Comparison of ENCODE assay signal across 12 cellular contexts in genomic region chr7:128053023-128053422, GRCh38. TPM values are rescaled to one million over a fixed set of nuclear protein-coding genes. Genes with fewer than 3 reads are reported as not detected.
A peak's percentile ranks its signal among the peaks of the same experiment; 100 is the strongest.
DNase-seq lines count a peak whose midpoint lies in the region; ATAC-seq, FAIRE-seq and TF ChIP-seq lines count a peak whose summit lies in the region.
"Had no signal": no experiment of that assay in that cellular context is flagged by ENCODE, and none has a peak within 500 bp of the region (broad histone marks: within the 10 kb centered on the region; RNA-seq: fewer than 3 reads in every experiment).

No MANE protein-coding gene starts in this region.

- H3K4me2 ChIP-seq in PC-3 (ENCODE audit: low read length) (no peak overlapping the region), HepG2 (ENCODE audit: low read depth, low read length) (no peak overlapping the region), mammary epithelial cell (ENCODE audit: insufficient read depth, low read depth, low read length) (no peak overlapping the region)

- no peaks in the 10 kb centered on the region for H3K79me2 ChIP-seq in PC-3 (ENCODE audit: low read length)
- no peaks in the 10 kb centered on the region for H3K79me2 ChIP-seq in HepG2 (ENCODE audit: insufficient read depth, low read length)
- no peaks in the 10 kb centered on the region for H3K79me2 ChIP-seq in mammary epithelial cell (ENCODE audit: insufficient read depth, low read length)

- dilution Hi-C loops in mammary epithelial cell (cut with HindIII; ENCODE audit: low sequenced_read_pairs), result no loop called here

- POLR2A ChIA-PET in PC-3 (lab: Charles Lee; ENCODE audit: unreplicated experiment) (no interaction called here), HepG2 (lab: Yijun Ruan, JAX) (no interaction called here)

- no peaks in the 10 kb centered on the region for H3K9me2 ChIP-seq in PC-3 (replicated peaks; ENCODE audit: low read length)

- H4K20me1 ChIP-seq in PC-3 (ENCODE audit: low read length) (no peaks in the 10 kb centered on the region), HepG2 (ENCODE audit: insufficient read depth, low read length) (no peaks in the 10 kb centered on the region), mammary epithelial cell (ENCODE audit: insufficient read depth, low read length) (no peaks in the 10 kb centered on the region)

- in situ Hi-C loops in HepG2 (cut with HindIII; ENCODE audit: extremely low pct_ligation_motif_present, low pct_unique_long_range_greater_than_20kb), result no loop called here
- in situ Hi-C loops in brain microvascular endothelial cell (cut with HindIII; ENCODE audit: low pct_ligation_motif_present, low sequenced_read_pairs), result no loop called here
- in situ Hi-C loops in mammary epithelial cell (cut with MboI; ENCODE audit: low sequenced_read_pairs in 2 of 2), result no loop called here

- H3K36me3 ChIP-seq in PC-3 (ENCODE audit: low read depth, low read length) (no peaks in the 10 kb centered on the region; the same call in 1 of the 2 replicates), HepG2 (replicated peaks in 1 of 2; ENCODE audit: control insufficient read depth in 1 of 2, insufficient read depth in 2 of 2, low read length in 2 of 2) (peaks cover 18 to 45% of the 10 kb centered on the region in 2 experiments; a peak in 4 of 5 replicates), brain microvascular endothelial cell (replicated peaks) (no peaks in the 10 kb centered on the region), mammary epithelial cell (ENCODE audit: insufficient read depth, low read length) (no peaks in the 10 kb centered on the region)

- DNase-seq in Daoy (ENCODE audit: low read depth) (peak; percentile 53), NAMALWA (ENCODE audit: low spot score) (peak; percentile 49), PC-3 (peak; percentile 25), HepG2 (ENCODE audit: low spot score) (no peak), retina (no peak), GM19239 (ENCODE audit: insufficient read length, low spot score) (no peak), brain microvascular endothelial cell (no peak), mammary epithelial cell (no peak)
- DNase-seq: activated T-cell treated with anti-CD3 and anti-CD28 coated beads, Interleukin-2, amount 50 U/mL, for 1 hour; dorsolateral prefrontal cortex had no signal

- FAIRE-seq in HepG2 (lab: Jason Lieb, UNC) (no peak), GM19239 (lab: Jason Lieb, UNC) (no peak)
- FAIRE-seq: GM12878 had no signal

- H2AFZ ChIP-seq in PC-3 (ENCODE audit: low read length), result no peak overlapping the region
- no peak overlapping the region for H2AFZ ChIP-seq in HepG2 (ENCODE audit: low read length)
- H2AFZ ChIP-seq in mammary epithelial cell (ENCODE audit: low read depth, low read length), result no peak overlapping the region
- H2AFZ ChIP-seq: parathyroid adenoma had no signal

- TF ChIP-seq CTCF in PC-3 (conservative IDR thresholded peaks at IDR 0.05; ENCODE audit: low read depth, low read length) (no peak), HepG2 (CRISPR knock-in tag; IDR thresholded peaks at IDR 0.05) (no peak), brain microvascular endothelial cell (IDR thresholded peaks at IDR 0.05; ENCODE audit: low read depth, low read length, missing control alignments) (no peak), mammary epithelial cell (conservative IDR thresholded peaks at IDR 0.05 in 1 of 2, IDR thresholded peaks at IDR 0.05 in 1 of 2; ENCODE audit: extremely low read depth in 1 of 2, insufficient read depth in 1 of 2, low read depth in 1 of 2, low read length in 2 of 2) (no peak)

- TF ChIP-seq EP300 in HepG2 (IDR thresholded peaks at IDR 0.05; ENCODE audit: low read depth in 2 of 2, low read length in 2 of 2) (no peak), HepG2 (CRISPR knock-in tag; IDR thresholded peaks at IDR 0.05; ENCODE audit: borderline replicate concordance) (no peak)

- H3K9ac ChIP-seq in PC-3 (ENCODE audit: low read length) (no peak overlapping the region), HepG2 (ENCODE audit: insufficient read depth, low read depth, low read length) (no peak overlapping the region), mammary epithelial cell (ENCODE audit: insufficient read depth, low read length) (no peak overlapping the region)
- H3K9ac ChIP-seq: parathyroid adenoma had no signal

- BruUV-seq in PC-3 (replicated peaks; lab: Mats Ljungman, UMichigan) (no TSS peak), HepG2 (replicated peaks; lab: Mats Ljungman, UMichigan) (no TSS peak), mammary epithelial cell (replicated peaks; lab: Mats Ljungman, UMichigan) (no TSS peak)

- intact Hi-C loops in PC-3 (cut with micrococcal nuclease), result no loop called here
- intact Hi-C loops in HepG2 (cut with micrococcal nuclease; ENCODE audit: unreplicated experiment), result no loop called here
- intact Hi-C loops in mammary epithelial cell (cut with micrococcal nuclease), result no loop called here

- H3K27ac ChIP-seq in PC-3 (ENCODE audit: low read length) (no peak overlapping the region), HepG2 (ENCODE audit: extremely low read length, insufficient read depth, low read length) (no peak overlapping the region), brain microvascular endothelial cell (no peak overlapping the region), mammary epithelial cell (ENCODE audit: insufficient read depth, low read depth, low read length) (no peak overlapping the region)
- H3K27ac ChIP-seq: dorsolateral prefrontal cortex, parathyroid adenoma had no signal

- no peaks in the 10 kb centered on the region for H3K27me3 ChIP-seq in PC-3 (ENCODE audit: low read length)
- H3K27me3 ChIP-seq in HepG2 (ENCODE audit: control insufficient read depth in 1 of 2, insufficient read depth in 2 of 2, low read length in 2 of 2), result no peaks in the 10 kb centered on the region
- no peaks in the 10 kb centered on the region for H3K27me3 ChIP-seq in brain microvascular endothelial cell (replicated peaks)
- no peaks in the 10 kb centered on the region for H3K27me3 ChIP-seq in mammary epithelial cell (ENCODE audit: insufficient read depth, low read length)
- H3K27me3 ChIP-seq: dorsolateral prefrontal cortex had no signal

- TF ChIP-seq RAD21 in HepG2 (CRISPR knock-in tag; IDR thresholded peaks at IDR 0.05), result no peak

- TF ChIP-seq POLR2A in HepG2 (IDR thresholded peaks at IDR 0.05; ENCODE audit: insufficient read depth in 1 of 2, low read depth in 2 of 2, low read length in 2 of 2), result no peak

- CTCF ChIA-PET in PC-3 (lab: Charles Lee), result no interaction called here
- CTCF ChIA-PET in HepG2 (lab: Yijun Ruan, JAX; ENCODE audit: low intra/inter-chr PET ratio, low total read pairs), result no interaction called here
- CTCF ChIA-PET in mammary epithelial cell (lab: Charles Lee; ENCODE audit: low non-redundant PET), result no interaction called here

- H3K9me3 ChIP-seq in PC-3 (ENCODE audit: low read length), result no peaks in the 10 kb centered on the region
- no peaks in the 10 kb centered on the region for H3K9me3 ChIP-seq in HepG2 (ENCODE audit: low read length)
- H3K9me3 ChIP-seq in mammary epithelial cell (replicated peaks; ENCODE audit: insufficient read depth, low read length), result no peaks in the 10 kb centered on the region

- H3K4me1 ChIP-seq in PC-3 (ENCODE audit: insufficient read depth, low read length), result no peaks in the 10 kb centered on the region
- no peaks in the 10 kb centered on the region for H3K4me1 ChIP-seq in HepG2 (ENCODE audit: insufficient read depth, low read length)
- H3K4me1 ChIP-seq in mammary epithelial cell (ENCODE audit: insufficient read depth, low read length), result peaks cover 5% of the 10 kb centered on the region
- H3K4me1 ChIP-seq: parathyroid adenoma had no signal

- no peaks in the 10 kb centered on the region for H3F3A ChIP-seq in PC-3 (ENCODE audit: low read length, unreplicated experiment)

- no peak overlapping the region for H3K4me3 ChIP-seq in PC-3 (ENCODE audit: low read length)
- no peak overlapping the region for H3K4me3 ChIP-seq in HepG2 (replicated peaks in 1 of 3; ENCODE audit: insufficient read depth in 1 of 3, low read depth in 2 of 3, low read length in 3 of 3)
- no peak overlapping the region for H3K4me3 ChIP-seq in brain microvascular endothelial cell (ENCODE audit: low read depth, low read length)
- H3K4me3 ChIP-seq in mammary epithelial cell (replicated peaks in 1 of 3; ENCODE audit: insufficient read depth in 1 of 3, low read depth in 2 of 3, low read length in 3 of 3), result no peak overlapping the region
- H3K4me3 ChIP-seq: dorsolateral prefrontal cortex, GM12878 had no signal

- no peak for ATAC-seq in PC-3
- no peak for ATAC-seq in HepG2
- ATAC-seq: GM12878 had no signal

TF ChIP-seq in HepG2, 621 proteins besides CTCF, POLR2A, EP300 and RAD21:
- no peak for TF ChIP-seq ZNF235 (CRISPR knock-in tag; IDR thresholded peaks at IDR 0.05; ENCODE audit: borderline replicate concordance)
- TF ChIP-seq LCORL (IDR thresholded peaks at IDR 0.05), result peak; percentile 40
- no peak for TF ChIP-seq LCORL (CRISPR knock-in tag; IDR thresholded peaks at IDR 0.05)

RNA-seq across cellular contexts. Expression of gene LRRC4, which starts 21.8 kb away (rescaled TPM):
- 0.51 and 1.4 TPM in 2 replicates for total RNA-seq in Daoy (2014; rRNA removed; shearing (Covaris generic))
- total RNA-seq in PC-3 (2014; rRNA removed), result 0.26 TPM in 1 of 2 replicates, not detected in the other
- total RNA-seq in HepG2 (2016; rRNA removed; fragmentation: Illumina TruSeq; extraction: Trizol), result not detected in 2 replicates
- not detected in 2 replicates for total RNA-seq in HepG2 (2016; cell fraction: cytosol; rRNA removed; fragmentation: Illumina TruSeq; extraction: Trizol; ENCODE audit: low read depth)
- total RNA-seq in HepG2 (2016; cell fraction: insoluble cytoplasmic fraction; rRNA removed; fragmentation: Illumina TruSeq; extraction: Trizol), result not detected in 2 replicates
- total RNA-seq in HepG2 (2016; cell fraction: membrane; rRNA removed; fragmentation: Illumina TruSeq; extraction: Trizol), result not detected in 2 replicates
- total RNA-seq in HepG2 (2016; cell fraction: nucleus; rRNA removed; fragmentation: Illumina TruSeq; extraction: Trizol), result not detected in 2 replicates
- polyA plus RNA-seq in HepG2 (2011; rRNA removed), result not detected in 2 replicates
- not detected in 2 replicates for polyA plus RNA-seq in HepG2 (2011; cell fraction: cytosol; rRNA removed)
- polyA plus RNA-seq in HepG2 (2011; cell fraction: nucleus; rRNA removed), result not detected in 2 replicates
- 0.08 and 0.23 TPM in 2 replicates for polyA plus RNA-seq in HepG2 (2012)
- not detected in 2 replicates for polyA plus RNA-seq in HepG2 (2016; cell fraction: cytosol; fragmentation: Illumina TruSeq; extraction: Trizol; ENCODE audit: low read depth)
- polyA plus RNA-seq in HepG2 (2016; cell fraction: insoluble cytoplasmic fraction; fragmentation: Illumina TruSeq; extraction: Trizol; ENCODE audit: low read depth), result not detected in 2 replicates
- not detected in 2 replicates for polyA plus RNA-seq in HepG2 (2016; cell fraction: membrane; fragmentation: Illumina TruSeq; extraction: Trizol; ENCODE audit: low read depth)
- polyA plus RNA-seq in HepG2 (2016; cell fraction: nucleus; fragmentation: Illumina TruSeq; extraction: Trizol; ENCODE audit: insufficient read depth, low read depth), result not detected in 2 replicates
- not detected in 2 replicates for polyA minus RNA-seq in HepG2 (2011; rRNA and poly(A)+ RNA removed; ENCODE audit: low replicate concordance)
- polyA minus RNA-seq in HepG2 (2011; cell fraction: cytosol; rRNA and poly(A)+ RNA removed), result not detected in 2 replicates
- polyA minus RNA-seq in HepG2 (2011; cell fraction: nucleus; rRNA and poly(A)+ RNA removed), result not detected in 2 replicates
- under 1 TPM; under 0.01 to 0.07 TPM for total RNA-seq in mammary epithelial cell
- polyA plus RNA-seq in mammary epithelial cell, result 0.16 TPM
- polyA minus RNA-seq in mammary epithelial cell, result not detected

Comparison
In these comparisons a context has a peak if more than half of its experiments do, and no peak if none do; other contexts are left out.
1. DNase-seq: peak in Daoy (single experiment), NAMALWA (single experiment) and PC-3 (single experiment); none in HepG2 (single experiment), retina (single experiment), GM19239 (single experiment), brain microvascular endothelial cell (single experiment) and mammary epithelial cell (single experiment).